Comparison of ENCODE assay signal across 1 cellular context in the genomic region with DNA sequence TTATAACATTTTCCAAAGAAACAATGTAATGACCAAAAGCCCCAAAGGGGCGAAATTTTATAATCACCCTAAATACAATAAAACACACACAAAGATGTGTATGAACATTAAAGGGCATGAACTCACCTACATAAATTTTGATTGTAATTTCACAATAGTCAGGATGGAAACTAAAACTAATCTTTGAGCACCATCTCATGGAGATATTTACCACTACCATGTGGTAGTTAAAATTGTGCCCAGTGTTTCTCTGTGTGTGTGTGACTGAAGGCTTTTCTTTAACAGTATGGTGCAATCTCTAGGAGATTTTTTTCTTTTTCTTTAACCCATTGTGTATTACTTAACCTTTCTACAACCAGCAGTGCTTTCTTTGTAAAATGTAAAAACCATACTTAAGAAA.
TF ChIP-seq lines count a peak whose summit lies in the region.

No MANE protein-coding gene starts in this region.

TF ChIP-seq in IMR-90, 13 proteins besides CTCF, POLR2A, EP300 and RAD21 (continued from another document):
- TF ChIP-seq, protein P1, sequence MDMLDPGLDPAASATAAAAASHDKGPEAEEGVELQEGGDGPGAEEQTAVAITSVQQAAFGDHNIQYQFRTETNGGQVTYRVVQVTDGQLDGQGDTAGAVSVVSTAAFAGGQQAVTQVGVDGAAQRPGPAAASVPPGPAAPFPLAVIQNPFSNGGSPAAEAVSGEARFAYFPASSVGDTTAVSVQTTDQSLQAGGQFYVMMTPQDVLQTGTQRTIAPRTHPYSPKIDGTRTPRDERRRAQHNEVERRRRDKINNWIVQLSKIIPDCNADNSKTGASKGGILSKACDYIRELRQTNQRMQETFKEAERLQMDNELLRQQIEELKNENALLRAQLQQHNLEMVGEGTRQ (IDR thresholded peaks at IDR 0.05; ENCODE audit: low read depth, low read length) = no peak
TF ChIP-seq in IMR-90: peak in this region for 3.
